Comparison of ENCODE assay signal across 1 cellular context in the genomic region with DNA sequence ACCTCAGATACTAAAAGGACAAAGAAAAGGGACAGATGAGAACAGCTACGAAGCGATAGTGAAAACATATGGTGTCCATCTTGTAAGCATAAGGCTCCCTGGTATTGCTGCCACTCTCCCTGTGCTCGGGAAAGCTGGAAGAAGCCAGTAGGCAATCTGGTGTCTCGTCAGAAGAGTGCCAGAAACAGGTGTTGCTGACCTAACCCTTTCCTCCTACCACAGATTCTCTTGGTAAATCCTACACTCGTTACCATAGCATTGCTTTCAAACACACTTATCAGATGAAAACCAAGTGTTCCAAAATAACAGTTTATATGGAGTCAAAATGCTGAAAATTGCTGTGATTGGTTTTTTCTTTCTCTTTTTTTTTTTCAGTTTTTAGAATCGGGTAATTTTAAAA.
TF ChIP-seq lines count a peak whose summit lies in the region.

No MANE protein-coding gene starts in this region.

TF ChIP-seq in WTC11, 78 proteins besides CTCF, POLR2A, EP300 and RAD21 (continued from another document):
- TF ChIP-seq, protein P1, sequence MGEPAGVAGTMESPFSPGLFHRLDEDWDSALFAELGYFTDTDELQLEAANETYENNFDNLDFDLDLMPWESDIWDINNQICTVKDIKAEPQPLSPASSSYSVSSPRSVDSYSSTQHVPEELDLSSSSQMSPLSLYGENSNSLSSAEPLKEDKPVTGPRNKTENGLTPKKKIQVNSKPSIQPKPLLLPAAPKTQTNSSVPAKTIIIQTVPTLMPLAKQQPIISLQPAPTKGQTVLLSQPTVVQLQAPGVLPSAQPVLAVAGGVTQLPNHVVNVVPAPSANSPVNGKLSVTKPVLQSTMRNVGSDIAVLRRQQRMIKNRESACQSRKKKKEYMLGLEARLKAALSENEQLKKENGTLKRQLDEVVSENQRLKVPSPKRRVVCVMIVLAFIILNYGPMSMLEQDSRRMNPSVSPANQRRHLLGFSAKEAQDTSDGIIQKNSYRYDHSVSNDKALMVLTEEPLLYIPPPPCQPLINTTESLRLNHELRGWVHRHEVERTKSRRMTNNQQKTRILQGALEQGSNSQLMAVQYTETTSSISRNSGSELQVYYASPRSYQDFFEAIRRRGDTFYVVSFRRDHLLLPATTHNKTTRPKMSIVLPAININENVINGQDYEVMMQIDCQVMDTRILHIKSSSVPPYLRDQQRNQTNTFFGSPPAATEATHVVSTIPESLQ (CRISPR knock-in tag; IDR thresholded peaks at IDR 0.05) = no peak
- TF ChIP-seq MLX (CRISPR knock-in tag; IDR thresholded peaks at IDR 0.05) (no peak), ESRRA (CRISPR knock-in tag; IDR thresholded peaks at IDR 0.05; ENCODE audit: borderline replicate concordance) (no peak)
